ENCODE assay signal across 31 cellular contexts in the genomic region with DNA sequence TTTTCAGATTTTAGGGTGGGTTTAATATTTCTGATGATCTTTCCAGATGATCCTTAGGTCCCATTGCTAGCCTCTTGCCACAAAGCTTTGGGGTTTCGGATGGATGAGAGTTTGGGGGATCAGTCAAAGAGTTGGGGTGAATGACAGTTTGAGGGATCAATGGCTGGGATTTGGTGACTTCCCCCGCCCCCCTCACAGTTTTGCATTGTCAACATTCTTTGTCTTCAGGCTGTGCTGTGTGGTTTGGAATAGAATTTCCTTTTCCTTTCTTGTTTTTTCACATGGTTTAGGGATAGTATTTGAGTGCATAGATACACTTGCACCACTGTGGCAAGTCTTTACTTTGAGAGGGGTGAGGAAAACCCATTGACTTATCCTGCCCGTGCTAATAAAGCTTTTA. TPM values are rescaled to one million over a fixed set of nuclear protein-coding genes. Genes with fewer than 3 reads are reported as not detected.
A peak's percentile ranks its signal among the peaks of the same experiment; 100 is the strongest.
DNase-seq lines count a peak whose midpoint lies in the region; ATAC-seq and TF ChIP-seq lines count a peak whose summit lies in the region.
"Had no signal": no experiment of that assay in that cellular context is flagged by ENCODE, and none has a peak within 500 bp of the region (broad histone marks: within the 10 kb centered on the region; RNA-seq: fewer than 3 reads in every experiment).

No MANE protein-coding gene starts in this region.

- CTCF ChIA-PET in activated B cell treated with CpG ODN at 0.5 μM for 24 hours (lab: Charles Lee) = interaction anchor here (5.6 kb wide), 1 partner anchor 124 kb away, joined by 17 read pairs; no protein-coding TSS in a partner anchor

- no peak overlapping the region for H3K27ac ChIP-seq in left ventricle myocardium inferior (replicated peaks)
- H3K27ac ChIP-seq: brain microvascular endothelial cell, colonic mucosa, PC-9, tibial nerve had no signal

- H3K9me3 Mint-ChIP-seq in activated B cell treated with CpG ODN at 0.5 μM for 24 hours = peaks cover 7% of the 10 kb centered on the region
- H3K9me3 Mint-ChIP-seq in stimulated activated naive B cell treated with anti-CD40 and anti-IgM and Interleukin-4, amounts not matched to agents 10 μg/mL and 1 μg/mL and 100 μg/mL, for 72 hours = peaks cover 4 to 7% of the 10 kb centered on the region in 2 donors
- H3K9me3 Mint-ChIP-seq: effector memory CD8-positive, alpha-beta T cell had no signal

- peaks cover 83% of the 10 kb centered on the region for H3K4me1 Mint-ChIP-seq in activated B cell treated with CpG ODN at 0.5 μM for 24 hours
- peaks cover 52 to 71% of the 10 kb centered on the region in 2 donors for H3K4me1 Mint-ChIP-seq in stimulated activated naive B cell treated with anti-CD40 and anti-IgM and Interleukin-4, amounts not matched to agents 10 μg/mL and 1 μg/mL and 100 μg/mL, for 72 hours

- no peak overlapping the region for H3K4me3 Mint-ChIP-seq in activated B cell treated with CpG ODN at 0.5 μM for 24 hours
- peak overlapping the region in 1 of 2 donors; percentile 9 for H3K4me3 Mint-ChIP-seq in stimulated activated naive B cell treated with anti-CD40 and anti-IgM and Interleukin-4, amounts not matched to agents 10 μg/mL and 1 μg/mL and 100 μg/mL, for 72 hours
- H3K4me3 Mint-ChIP-seq: activated CD4-positive, alpha-beta T cell treated with anti-CD3 and anti-CD28 coated beads for 36 hours; immature natural killer cell had no signal

- TF ChIP-seq CTCF in left ventricle myocardium inferior (IDR thresholded peaks at IDR 0.05; ENCODE audit: borderline replicate concordance) (no peak), activated B cell treated with CpG ODN at 0.5 μM for 24 hours (IDR thresholded peaks at IDR 0.05) (no peak)

- H3K36me3 Mint-ChIP-seq in activated B cell treated with CpG ODN at 0.5 μM for 24 hours (ENCODE audit: low read depth) = peaks cover 27% of the 10 kb centered on the region
- H3K36me3 Mint-ChIP-seq in stimulated activated naive B cell treated with anti-CD40 and anti-IgM and Interleukin-4, amounts not matched to agents 10 μg/mL and 1 μg/mL and 100 μg/mL, for 72 hours = peaks cover 39 to 60% of the 10 kb centered on the region in 2 donors

- H3K4me1 ChIP-seq in left ventricle myocardium inferior = peaks cover 87% of the 10 kb centered on the region
- H3K4me1 ChIP-seq: BE2C, colonic mucosa had no signal

- no peaks in the 10 kb centered on the region for H3K27me3 Mint-ChIP-seq in activated B cell treated with CpG ODN at 0.5 μM for 24 hours
- no peaks in the 10 kb centered on the region for H3K27me3 Mint-ChIP-seq in stimulated activated naive B cell treated with anti-CD40 and anti-IgM and Interleukin-4, amounts not matched to agents 10 μg/mL and 1 μg/mL and 100 μg/mL, for 72 hours
- H3K27me3 Mint-ChIP-seq: activated CD4-positive, alpha-beta T cell treated with anti-CD3 and anti-CD28 coated beads for 36 hours; effector memory CD8-positive, alpha-beta T cell; naive thymus-derived CD4-positive, alpha-beta T cell had no signal

- H3K27ac Mint-ChIP-seq in activated B cell treated with CpG ODN at 0.5 μM for 24 hours = peak overlapping the region; percentile 43
- H3K27ac Mint-ChIP-seq in stimulated activated naive B cell treated with anti-CD40 and anti-IgM and Interleukin-4, amounts not matched to agents 10 μg/mL and 1 μg/mL and 100 μg/mL, for 72 hours = peak overlapping the region; percentile 32
- H3K27ac Mint-ChIP-seq: activated CD4-positive, alpha-beta T cell treated with anti-CD3 and anti-CD28 coated beads for 36 hours; effector memory CD8-positive, alpha-beta T cell; immature natural killer cell had no signal

- ATAC-seq in Right ventricle myocardium superior (ENCODE audit: poor library complexity) = no peak
- ATAC-seq in activated B cell treated with CpG ODN at 0.5 μM for 24 hours (ENCODE audit: low read depth) = no peak
- ATAC-seq in stimulated activated naive B cell treated with anti-CD40 and anti-IgM and Interleukin-4, amounts not matched to agents 10 μg/mL and 1 μg/mL and 100 μg/mL, for 72 hours (replicated peaks) = no peak
- ATAC-seq in GM21390 (IDR thresholded peaks at IDR 0.05; ENCODE audit: unreplicated experiment) = no peak
- ATAC-seq: activated CD4-positive, alpha-beta T cell treated with anti-CD3 and anti-CD28 coated beads for 36 hours; effector memory CD8-positive, alpha-beta T cell; esophagus mucosa; naive thymus-derived CD4-positive, alpha-beta T cell; Right ventricle myocardium inferior had no signal

- peak overlapping the region; percentile 5 for H3K4me3 ChIP-seq in left ventricle myocardium inferior
- H3K4me3 ChIP-seq: colonic mucosa, PC-9, tibial nerve had no signal

- no peaks in the 10 kb centered on the region for H3K36me3 ChIP-seq in left ventricle myocardium inferior
- H3K36me3 ChIP-seq: BE2C, brain microvascular endothelial cell, colonic mucosa had no signal

- peaks cover 6% of the 10 kb centered on the region for H3K9me3 ChIP-seq in left ventricle myocardium inferior (replicated peaks)
- H3K9me3 ChIP-seq: BE2C, colonic mucosa had no signal

- POLR2A ChIA-PET in activated B cell treated with CpG ODN at 0.5 μM for 24 hours (lab: Charles Lee) = interaction anchor here (2.2 to 2.9 kb wide), 2 partner anchors 12 to 13 kb away, joined by 10 to 16 read pairs; no protein-coding TSS in a partner anchor

- DNase-seq in left ventricle myocardium inferior (no peak), Right ventricle myocardium superior (no peak), activated B cell treated with CpG ODN at 0.5 μM for 24 hours (no peak), iPS-NIHi7 (ENCODE audit: extremely low spot score) (peak; percentile 21), NCI-H524 (lab: John Stamatoyannopoulos, UW) (no peak), activated gamma-delta T cell treated with Interleukin-2 at 50 U/mL for 16 hours (no peak)
- DNase-seq in stimulated activated naive B cell treated with anti-CD40 and anti-IgM and Interleukin-4, amounts not matched to agents 10 μg/mL and 1 μg/mL and 100 μg/mL, for 72 hours = no peak
- DNase-seq: activated CD4-positive, alpha-beta T cell treated with anti-CD3 and anti-CD28 coated beads for 36 hours; activated CD8-positive, alpha-beta memory T cell treated with anti-CD3 and anti-CD28 coated beads for 24 hours; activated effector memory CD4-positive, alpha-beta T cell treated with Interleukin-2 at 50 U/mL for 16 hours; BE2C; brain microvascular endothelial cell; colonic mucosa; effector memory CD8-positive, alpha-beta T cell; foreskin fibroblast; immature natural killer cell; IMR-90; naive thymus-derived CD4-positive, alpha-beta T cell; NCI-H1092 treated with DMSO at 0.1 percent for 48 hours; NCI-H187 treated with DMSO at 0.1 percent for 48 hours; NCI-H524 treated with DMSO at 0.1 percent for 48 hours; NK-92 treated with Interleukin-12 subunit alpha and Interleukin-12 subunit beta, amount 100 ng/mL, for 24 hours; occipital lobe; PC-9; small intestine; stimulated activated CD8-positive, alpha-beta memory T cell treated with anti-CD3 and anti-CD28 coated beads, Interleukin-4, amount 100 ng/mL, for 48 hours; T-helper 2 cell had no signal

- intact Hi-C loops in left ventricle myocardium inferior (cut with micrococcal nuclease) (no loop called here), Right ventricle myocardium superior (cut with DNase I) (no loop called here), activated B cell treated with CpG ODN at 0.5 μM for 24 hours (cut with micrococcal nuclease) (no loop called here)

- H3K27me3 ChIP-seq in left ventricle myocardium inferior (ENCODE audit: low read depth) = no peaks in the 10 kb centered on the region
- H3K27me3 ChIP-seq: BE2C, brain microvascular endothelial cell, colonic mucosa, tibial nerve had no signal

RNA-seq across cellular contexts. Expression of a gene that starts 14.3 kb away (rescaled TPM):
- total RNA-seq in left ventricle myocardium inferior = 152 TPM
- total RNA-seq in Right ventricle myocardium superior = 137 TPM
- total RNA-seq in activated B cell treated with CpG ODN at 0.5 μM for 24 hours = 75.7 and 88.3 TPM in 2 replicates
